In the genomic region with DNA sequence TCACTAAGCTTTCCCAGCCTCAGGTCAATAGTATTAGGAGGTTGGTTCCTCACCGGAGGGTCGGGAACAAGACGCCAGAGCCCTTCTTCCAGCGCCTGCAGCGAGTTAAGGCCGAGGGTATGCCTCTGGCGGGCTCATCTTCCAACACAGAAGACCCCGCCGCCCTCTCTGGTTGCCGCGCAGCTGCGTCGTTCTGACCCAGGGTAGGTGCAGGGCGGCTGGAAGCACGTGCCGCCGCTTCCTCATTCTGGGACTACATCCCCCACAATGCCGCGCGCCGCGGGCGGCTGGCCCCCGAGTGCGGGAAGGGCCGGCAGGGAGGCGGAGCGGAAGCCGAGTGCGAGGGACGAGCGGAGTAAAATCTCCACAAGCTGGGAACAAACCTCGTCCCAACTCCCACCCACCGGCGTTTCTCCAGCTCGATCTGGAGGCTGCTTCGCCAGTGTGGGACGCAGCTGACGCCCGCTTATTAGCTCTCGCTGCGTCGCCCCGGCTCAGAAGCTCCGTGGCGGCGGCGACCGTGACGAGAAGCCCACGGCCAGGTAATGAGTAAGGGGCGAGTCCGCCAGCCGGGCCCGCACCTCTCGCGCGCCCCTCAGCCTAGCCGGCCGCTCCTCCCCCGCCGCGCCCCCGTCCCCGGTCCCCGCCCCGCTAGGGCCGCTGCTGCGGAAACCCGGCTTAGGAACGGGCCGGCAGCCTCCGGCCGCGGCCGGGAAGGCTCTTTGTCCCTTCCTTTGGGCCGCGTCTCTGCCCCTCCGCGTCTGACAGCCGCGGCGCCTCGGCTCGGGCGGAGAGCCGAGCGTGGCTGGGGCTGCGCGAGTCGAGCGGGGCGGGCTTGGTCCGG, we compare ENCODE assay signal across 8 cellular contexts. TPM values are rescaled to one million over a fixed set of nuclear protein-coding genes. Genes with fewer than 3 reads are reported as not detected.
DNase-seq lines count a peak whose midpoint lies in the region; ATAC-seq and TF ChIP-seq lines count a peak whose summit lies in the region.

A gene with protein sequence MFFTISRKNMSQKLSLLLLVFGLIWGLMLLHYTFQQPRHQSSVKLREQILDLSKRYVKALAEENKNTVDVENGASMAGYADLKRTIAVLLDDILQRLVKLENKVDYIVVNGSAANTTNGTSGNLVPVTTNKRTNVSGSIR (plus strand): TSS at position 319 of the 844 bp plus-strand sequence. CDS start 13,934 bp downstream, outside the sequence.

- peaks cover 11% of the 10 kb centered on the region for H3K27me3 Mint-ChIP-seq in progenitor cell of endocrine pancreas

- TF ChIP-seq CTCF in GM12875 (IDR thresholded peaks at IDR 0.05; ENCODE audit: borderline replicate concordance, insufficient read depth, low read depth, low read length) (no peak), left ventricle myocardium inferior (IDR thresholded peaks at IDR 0.05; ENCODE audit: borderline replicate concordance) (peak; percentile 10), progenitor cell of endocrine pancreas (IDR thresholded peaks at IDR 0.05; ENCODE audit: unreplicated experiment) (no peak), upper lobe of right lung (IDR thresholded peaks at IDR 0.05) (no peak)

- H3K36me3 Mint-ChIP-seq in progenitor cell of endocrine pancreas (ENCODE audit: insufficient read depth): peaks cover 1% of the 10 kb centered on the region

- H3K36me3 ChIP-seq in left ventricle myocardium inferior (no peaks in the 10 kb centered on the region), upper lobe of right lung (no peaks in the 10 kb centered on the region)

- H3K4me3 Mint-ChIP-seq in progenitor cell of endocrine pancreas (ENCODE audit: low read depth): peak within 1 kb of the TSS; percentile 89

- intact Hi-C loops in left ventricle myocardium inferior (cut with micrococcal nuclease) (no loop called here), upper lobe of right lung (cut with DNase I) (no loop called here)

- DNase-seq in NCI-H1105 treated with DMSO at 0.1 percent for 48 hours (lab: John Stamatoyannopoulos, UW) (peak; percentile 89), SW480 (ENCODE audit: low spot score) (peak; percentile 94), amniotic epithelial cell (ENCODE audit: low read depth) (peak; percentile 89), left ventricle myocardium inferior (peak; percentile 93), progenitor cell of endocrine pancreas (ENCODE audit: low spot score, unreplicated experiment) (peak; percentile 88), upper lobe of right lung (peak; percentile 97)

- peak; percentile 85 for ATAC-seq in HG02678 (IDR thresholded peaks at IDR 0.05; ENCODE audit: unreplicated experiment)
- peak; percentile 98 for ATAC-seq in upper lobe of right lung

- H3K27ac Mint-ChIP-seq in progenitor cell of endocrine pancreas: peak within 1 kb of the TSS; percentile 94

- H3K27me3 ChIP-seq in left ventricle myocardium inferior (ENCODE audit: low read depth) (peaks cover 4% of the 10 kb centered on the region), upper lobe of right lung (no peaks in the 10 kb centered on the region)

- H3K4me3 ChIP-seq in GM12875 (ENCODE audit: low read depth, low read length) (peak within 1 kb of the TSS; percentile 99), left ventricle myocardium inferior (peak within 1 kb of the TSS; percentile 93), upper lobe of right lung (peak within 1 kb of the TSS; percentile 77)

- H3K27ac ChIP-seq in left ventricle myocardium inferior (replicated peaks) (peak within 1 kb of the TSS; percentile 99), upper lobe of right lung (peak within 1 kb of the TSS; percentile 93)

- no peaks in the 10 kb centered on the region for H3K9me3 ChIP-seq in left ventricle myocardium inferior (replicated peaks)
- H3K9me3 ChIP-seq in upper lobe of right lung: no peaks in the 10 kb centered on the region

- peaks cover 25% of the 10 kb centered on the region for H3K4me1 Mint-ChIP-seq in progenitor cell of endocrine pancreas (ENCODE audit: low read depth)

- H3K4me1 ChIP-seq in left ventricle myocardium inferior (peaks cover 31% of the 10 kb centered on the region), upper lobe of right lung (peaks cover 9% of the 10 kb centered on the region)

- peaks cover 4% of the 10 kb centered on the region for H3K9me3 Mint-ChIP-seq in progenitor cell of endocrine pancreas (ENCODE audit: low read depth)

RNA-seq across cellular contexts. Expression of the gene that starts here (rescaled TPM):
- total RNA-seq in left ventricle myocardium inferior (8.9 TPM), progenitor cell of endocrine pancreas (19.4 and 21.3 TPM in 2 replicates), upper lobe of right lung (14.4 TPM)

Comparison
In these comparisons a context has a peak if more than half of its experiments do, and no peak if none do; other contexts are left out.
1. Peak in every context shown above with its lines: DNase-seq, ATAC-seq, H3K4me3 ChIP-seq and H3K27ac ChIP-seq.